ENCODE assay signal across 8 cellular contexts in the genomic region with DNA sequence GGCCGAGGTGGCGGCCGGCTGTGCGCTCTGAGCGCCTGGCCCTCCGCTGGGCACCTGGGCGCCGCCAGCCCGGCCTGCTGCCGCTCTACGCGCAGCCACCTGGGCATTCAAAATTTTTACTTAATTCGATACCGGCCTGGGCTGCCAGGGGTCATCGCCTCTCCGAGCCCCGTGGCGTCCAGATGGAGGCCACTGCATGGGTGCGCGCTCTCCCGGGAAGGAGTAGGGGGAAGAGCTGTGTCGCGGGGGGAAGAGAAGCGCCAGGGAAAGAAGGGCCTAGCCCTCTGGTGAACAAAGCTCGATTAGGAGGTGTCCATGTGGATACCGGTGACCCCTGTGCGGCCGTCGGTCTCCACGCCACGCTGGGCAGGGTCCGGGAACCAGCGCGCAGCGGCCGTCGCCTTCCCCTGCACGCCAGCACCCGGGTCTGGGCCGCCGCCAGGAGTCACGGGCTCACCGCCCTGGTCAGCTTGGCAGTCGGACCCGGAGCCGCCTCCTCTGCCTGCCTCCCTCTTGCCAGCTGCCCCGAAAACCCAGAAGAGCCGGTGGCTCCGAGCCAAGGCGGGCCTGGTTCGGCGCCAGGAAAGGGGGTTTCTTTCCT. TPM values are rescaled to one million over a fixed set of nuclear protein-coding genes. Genes with fewer than 3 reads are reported as not detected.
A peak's percentile ranks its signal among the peaks of the same experiment; 100 is the strongest.
DNase-seq lines count a peak whose midpoint lies in the region; ATAC-seq and FAIRE-seq lines count a peak whose summit lies in the region.

No MANE protein-coding gene starts in this region.

- DNase-seq in activated CD4-positive, alpha-beta T cell treated with anti-CD3 and anti-CD28 coated beads, Interleukin-2, amount 10 ng/mL, durations not matched to agents 7 days and 5 days, result peak; percentile 10
- no peak for DNase-seq in activated CD4-positive, alpha-beta T cell treated with anti-CD3 and anti-CD28 coated beads for 1 hour
- DNase-seq in NCI-H82 treated with DMSO at 0.1 percent for 48 hours (lab: John Stamatoyannopoulos, UW; ENCODE audit: unreplicated experiment) (peak; percentile 11), T47D (ENCODE audit: low read depth in 1 of 2, low spot score in 1 of 2) (peak; percentile 5 to 12), iPS-NIHi7 (ENCODE audit: extremely low spot score) (peak; percentile 12), small intestine (no peak), dedifferentiated amniotic fluid mesenchymal stem cell (ENCODE audit: extremely low spot score) (no peak)

- 0 to 1% (median 1%) methylated on average over 41 to 52 of the region's 52 CpGs for WGBS in small intestine, 3 donors

- peaks cover 5% of the 10 kb centered on the region for H3K27me3 Mint-ChIP-seq in activated CD4-positive, alpha-beta T cell treated with anti-CD3 and anti-CD28 coated beads, Interleukin-2, amount 10 ng/mL, durations not matched to agents 7 days and 5 days

- POLR2A ChIA-PET in activated CD4-positive, alpha-beta T cell treated with anti-CD3 and anti-CD28 coated beads, Interleukin-2, amount 10 ng/mL, durations not matched to agents 7 days and 5 days (lab: Charles Lee), result no interaction called here

- peak overlapping the region in 1 of 2 donors; percentile 85 for H3K27ac ChIP-seq in small intestine (ENCODE audit: low read depth in 1 of 2, low read length in 1 of 2)

- ATAC-seq in HG02623 (IDR thresholded peaks at IDR 0.05; ENCODE audit: unreplicated experiment), result peak; percentile 4

- no peaks in the 10 kb centered on the region for H3K27me3 ChIP-seq in small intestine (ENCODE audit: control insufficient read depth in 2 of 2, insufficient read depth in 2 of 2, low read length in 2 of 2)

- peaks cover 0 to 7% of the 10 kb centered on the region in 2 donors for H3K4me1 ChIP-seq in small intestine (ENCODE audit: control insufficient read depth in 2 of 2, insufficient read depth in 1 of 2, low read depth in 1 of 2, low read length in 1 of 2)

- peaks cover 39% of the 10 kb centered on the region for H3K4me1 Mint-ChIP-seq in activated CD4-positive, alpha-beta T cell treated with anti-CD3 and anti-CD28 coated beads, Interleukin-2, amount 10 ng/mL, durations not matched to agents 7 days and 5 days

- CTCF ChIA-PET in activated CD4-positive, alpha-beta T cell treated with anti-CD3 and anti-CD28 coated beads, Interleukin-2, amount 10 ng/mL, durations not matched to agents 7 days and 5 days (lab: Charles Lee), result interaction anchor here (0.6 to 3.6 kb wide), 18 partner anchors 8 to 210 kb away, joined by 3 to 21 read pairs (median 4); a partner anchor contains a TSS

- no peaks in the 10 kb centered on the region for H3K9me3 Mint-ChIP-seq in activated CD4-positive, alpha-beta T cell treated with anti-CD3 and anti-CD28 coated beads, Interleukin-2, amount 10 ng/mL, durations not matched to agents 7 days and 5 days

- no peak for FAIRE-seq in small intestine (lab: Jason Lieb, UNC)

- no peaks in the 10 kb centered on the region for H3K9me3 ChIP-seq in small intestine (ENCODE audit: control insufficient read depth, low read depth)

- in situ Hi-C loops in T47D (cut with HindIII; ENCODE audit: low pct_unique_long_range_greater_than_20kb, low sequenced_read_pairs), result no loop called here

- H3K36me3 ChIP-seq in small intestine (ENCODE audit: control insufficient read depth in 2 of 2, insufficient read depth in 2 of 2, low read length in 2 of 2), result no peaks in the 10 kb centered on the region

- H3K4me3 ChIP-seq in small intestine (ENCODE audit: low read depth in 1 of 2, low read length in 2 of 2), result peak overlapping the region; percentile 76 to 87

- H3K27ac Mint-ChIP-seq in activated CD4-positive, alpha-beta T cell treated with anti-CD3 and anti-CD28 coated beads, Interleukin-2, amount 10 ng/mL, durations not matched to agents 7 days and 5 days, result peak overlapping the region; percentile 87

- H3K36me3 Mint-ChIP-seq in activated CD4-positive, alpha-beta T cell treated with anti-CD3 and anti-CD28 coated beads, Interleukin-2, amount 10 ng/mL, durations not matched to agents 7 days and 5 days (ENCODE audit: low read depth), result peaks cover 7% of the 10 kb centered on the region

- H3K4me3 Mint-ChIP-seq in activated CD4-positive, alpha-beta T cell treated with anti-CD3 and anti-CD28 coated beads, Interleukin-2, amount 10 ng/mL, durations not matched to agents 7 days and 5 days, result peak overlapping the region; percentile 81

RNA-seq across cellular contexts. Expression of a gene that starts 0.7 kb away (rescaled TPM):
- total RNA-seq in activated CD4-positive, alpha-beta T cell treated with anti-CD3 and anti-CD28 coated beads, Interleukin-2, amount 10 ng/mL, durations not matched to agents 7 days and 5 days, result 10 to 100 TPM; 21.3 to 24.2 TPM
- polyA plus RNA-seq in small intestine, result 10 to 100 TPM in 1 of 3 donors, 1 to 10 TPM in 2; 7.3 to 13.2 (median 10.0) TPM

RNA-seq across cellular contexts. Expression of a gene that starts 0.9 kb away (rescaled TPM):
- total RNA-seq in activated CD4-positive, alpha-beta T cell treated with anti-CD3 and anti-CD28 coated beads, Interleukin-2, amount 10 ng/mL, durations not matched to agents 7 days and 5 days, result 1 to 10 TPM; 6.8 to 7.6 TPM
- 1 to 10 TPM in 1 of 3 donors, under 1 TPM in 1, not detected in 1; 0.54 to 3.6 TPM for polyA plus RNA-seq in small intestine

RNA-seq across cellular contexts. Expression of a gene that starts 26.1 kb away (rescaled TPM):
- total RNA-seq in activated CD4-positive, alpha-beta T cell treated with anti-CD3 and anti-CD28 coated beads, Interleukin-2, amount 10 ng/mL, durations not matched to agents 7 days and 5 days, result 10 to 100 TPM; 30.3 to 32.9 TPM
- polyA plus RNA-seq in small intestine, result 10 to 100 TPM in 1 of 3 donors, 1 to 10 TPM in 2; 8.0 to 11.2 (median 8.4) TPM

RNA-seq across cellular contexts. Expression of a gene that starts 46.2 kb away (rescaled TPM):
- total RNA-seq in activated CD4-positive, alpha-beta T cell treated with anti-CD3 and anti-CD28 coated beads, Interleukin-2, amount 10 ng/mL, durations not matched to agents 7 days and 5 days, result 10 to 100 TPM; 92.6 to 94.9 TPM
- polyA plus RNA-seq in small intestine, result 100 to 1,000 TPM in 1 of 3 donors, 10 to 100 TPM in 2; 40.7 to 112 (median 54.9) TPM

Comparison
In these comparisons a context has a peak if more than half of its experiments do, and no peak if none do; other contexts are left out.
1. DNase-seq: peak in activated CD4-positive, alpha-beta T cell treated with anti-CD3 and anti-CD28 coated beads, Interleukin-2, amount 10 ng/mL, durations not matched to agents 7 days and 5 days (single experiment), NCI-H82 treated with DMSO at 0.1 percent for 48 hours (single experiment), T47D (2 of 2) and iPS-NIHi7 (single experiment); none in activated CD4-positive, alpha-beta T cell treated with anti-CD3 and anti-CD28 coated beads for 1 hour (single experiment), small intestine (single experiment) and dedifferentiated amniotic fluid mesenchymal stem cell (single experiment).